In the genomic region with DNA sequence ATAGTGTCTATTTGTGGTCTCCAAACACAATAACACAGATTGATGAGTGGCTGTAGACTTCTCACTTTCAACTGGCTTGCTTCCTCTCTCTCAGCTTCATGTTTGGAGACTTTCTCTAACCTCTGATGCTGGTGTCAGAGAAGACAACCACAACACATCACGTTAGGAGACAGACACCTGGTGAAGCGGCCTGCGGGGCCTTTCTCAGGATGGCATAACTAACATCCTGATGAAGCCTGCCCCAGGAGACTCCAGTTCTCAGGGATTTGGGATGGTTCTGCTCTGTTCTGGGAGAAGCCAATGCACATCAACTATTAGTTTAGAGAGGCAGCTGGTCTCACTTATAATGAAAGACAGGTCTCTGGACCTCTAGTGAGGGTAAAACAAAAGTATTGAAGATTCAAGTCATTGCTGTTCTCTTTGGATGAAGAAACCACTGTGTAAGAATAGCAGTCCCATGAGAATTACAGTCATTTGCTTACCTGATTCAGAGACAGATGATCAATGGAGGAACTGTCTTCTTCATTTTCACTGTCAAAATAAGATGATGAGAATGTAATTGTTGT, we compare ENCODE assay signal across 1 cellular context.
TF ChIP-seq lines count a peak whose summit lies in the region.

No MANE protein-coding gene starts in this region.

TF ChIP-seq in GM12878, 131 proteins besides CTCF, POLR2A, EP300 and RAD21 (continued from another document and continues in another):
- TF ChIP-seq, protein P1, sequence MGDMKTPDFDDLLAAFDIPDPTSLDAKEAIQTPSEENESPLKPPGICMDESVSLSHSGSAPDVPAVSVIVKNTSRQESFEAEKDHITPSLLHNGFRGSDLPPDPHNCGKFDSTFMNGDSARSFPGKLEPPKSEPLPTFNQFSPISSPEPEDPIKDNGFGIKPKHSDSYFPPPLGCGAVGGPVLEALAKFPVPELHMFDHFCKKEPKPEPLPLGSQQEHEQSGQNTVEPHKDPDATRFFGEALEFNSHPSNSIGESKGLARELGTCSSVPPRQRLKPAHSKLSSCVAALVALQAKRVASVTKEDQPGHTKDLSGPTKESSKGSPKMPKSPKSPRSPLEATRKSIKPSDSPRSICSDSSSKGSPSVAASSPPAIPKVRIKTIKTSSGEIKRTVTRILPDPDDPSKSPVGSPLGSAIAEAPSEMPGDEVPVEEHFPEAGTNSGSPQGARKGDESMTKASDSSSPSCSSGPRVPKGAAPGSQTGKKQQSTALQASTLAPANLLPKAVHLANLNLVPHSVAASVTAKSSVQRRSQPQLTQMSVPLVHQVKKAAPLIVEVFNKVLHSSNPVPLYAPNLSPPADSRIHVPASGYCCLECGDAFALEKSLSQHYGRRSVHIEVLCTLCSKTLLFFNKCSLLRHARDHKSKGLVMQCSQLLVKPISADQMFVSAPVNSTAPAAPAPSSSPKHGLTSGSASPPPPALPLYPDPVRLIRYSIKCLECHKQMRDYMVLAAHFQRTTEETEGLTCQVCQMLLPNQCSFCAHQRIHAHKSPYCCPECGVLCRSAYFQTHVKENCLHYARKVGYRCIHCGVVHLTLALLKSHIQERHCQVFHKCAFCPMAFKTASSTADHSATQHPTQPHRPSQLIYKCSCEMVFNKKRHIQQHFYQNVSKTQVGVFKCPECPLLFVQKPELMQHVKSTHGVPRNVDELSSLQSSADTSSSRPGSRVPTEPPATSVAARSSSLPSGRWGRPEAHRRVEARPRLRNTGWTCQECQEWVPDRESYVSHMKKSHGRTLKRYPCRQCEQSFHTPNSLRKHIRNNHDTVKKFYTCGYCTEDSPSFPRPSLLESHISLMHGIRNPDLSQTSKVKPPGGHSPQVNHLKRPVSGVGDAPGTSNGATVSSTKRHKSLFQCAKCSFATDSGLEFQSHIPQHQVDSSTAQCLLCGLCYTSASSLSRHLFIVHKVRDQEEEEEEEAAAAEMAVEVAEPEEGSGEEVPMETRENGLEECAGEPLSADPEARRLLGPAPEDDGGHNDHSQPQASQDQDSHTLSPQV (IDR thresholded peaks at IDR 0.05): no peak
- TF ChIP-seq, protein P2, sequence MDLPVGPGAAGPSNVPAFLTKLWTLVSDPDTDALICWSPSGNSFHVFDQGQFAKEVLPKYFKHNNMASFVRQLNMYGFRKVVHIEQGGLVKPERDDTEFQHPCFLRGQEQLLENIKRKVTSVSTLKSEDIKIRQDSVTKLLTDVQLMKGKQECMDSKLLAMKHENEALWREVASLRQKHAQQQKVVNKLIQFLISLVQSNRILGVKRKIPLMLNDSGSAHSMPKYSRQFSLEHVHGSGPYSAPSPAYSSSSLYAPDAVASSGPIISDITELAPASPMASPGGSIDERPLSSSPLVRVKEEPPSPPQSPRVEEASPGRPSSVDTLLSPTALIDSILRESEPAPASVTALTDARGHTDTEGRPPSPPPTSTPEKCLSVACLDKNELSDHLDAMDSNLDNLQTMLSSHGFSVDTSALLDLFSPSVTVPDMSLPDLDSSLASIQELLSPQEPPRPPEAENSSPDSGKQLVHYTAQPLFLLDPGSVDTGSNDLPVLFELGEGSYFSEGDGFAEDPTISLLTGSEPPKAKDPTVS (IDR thresholded peaks at IDR 0.05; ENCODE audit: low read depth, low read length): no peak
- TF ChIP-seq HCFC1 (IDR thresholded peaks at IDR 0.05; ENCODE audit: low read length) (no peak), NBN (IDR thresholded peaks at IDR 0.05) (0 out of 2 replicates have a peak, but pooled peaks have one; percentile 31), RBBP5 (conservative IDR thresholded peaks at IDR 0.05) (no peak), CBX3 (IDR thresholded peaks at IDR 0.05; ENCODE audit: borderline replicate concordance, low read depth) (no peak), ATF7 (IDR thresholded peaks at IDR 0.05; ENCODE audit: low read depth) (no peak), GATAD2B (conservative IDR thresholded peaks at IDR 0.05; ENCODE audit: low read depth) (peak; percentile 64; the same call in 1 of the 2 replicates), CHD1 (IDR thresholded peaks at IDR 0.05; ENCODE audit: low read depth, low read length) (no peak), IKZF2 (IDR thresholded peaks at IDR 0.05) (peak; percentile 71 to 75), ZBED1 (IDR thresholded peaks at IDR 0.05; ENCODE audit: borderline replicate concordance) (peak; percentile 46; the same call in 1 of the 2 replicates), LARP7 (IDR thresholded peaks at IDR 0.05) (no peak), DPF2 (IDR thresholded peaks at IDR 0.05) (0 out of 2 replicates have a peak, but pooled peaks have one; percentile 52), ZNF207 (IDR thresholded peaks at IDR 0.05; ENCODE audit: borderline replicate concordance) (no peak), SUZ12 (IDR thresholded peaks at IDR 0.05; ENCODE audit: unreplicated experiment) (no peak), EED (IDR thresholded peaks at IDR 0.05; ENCODE audit: low read depth) (peak; percentile 78), CREM (IDR thresholded peaks at IDR 0.05; ENCODE audit: low read depth) (peak; percentile 28; the same call in 1 of the 2 replicates), ZNF384 (IDR thresholded peaks at IDR 0.05; ENCODE audit: borderline replicate concordance, low read depth, low read length) (no peak), KAT2A (conservative IDR thresholded peaks at IDR 0.05; ENCODE audit: control insufficient read depth, low read depth, low read length) (no peak), NR2C2 (IDR thresholded peaks at IDR 0.05; ENCODE audit: borderline replicate concordance, control insufficient read depth, insufficient read length, low read depth) (no peak), BHLHE40 (IDR thresholded peaks at IDR 0.05; ENCODE audit: borderline replicate concordance in 1 of 2, low read depth in 2 of 2, low read length in 1 of 2) (peak; percentile 10 to 25; a peak in 1 of 4 replicates), BACH1 (IDR thresholded peaks at IDR 0.05; ENCODE audit: borderline replicate concordance) (no peak), KDM1A (IDR thresholded peaks at IDR 0.05; ENCODE audit: borderline replicate concordance) (no peak), STAT1 (conservative IDR thresholded peaks at IDR 0.05) (no peak)
- TF ChIP-seq, protein P3, sequence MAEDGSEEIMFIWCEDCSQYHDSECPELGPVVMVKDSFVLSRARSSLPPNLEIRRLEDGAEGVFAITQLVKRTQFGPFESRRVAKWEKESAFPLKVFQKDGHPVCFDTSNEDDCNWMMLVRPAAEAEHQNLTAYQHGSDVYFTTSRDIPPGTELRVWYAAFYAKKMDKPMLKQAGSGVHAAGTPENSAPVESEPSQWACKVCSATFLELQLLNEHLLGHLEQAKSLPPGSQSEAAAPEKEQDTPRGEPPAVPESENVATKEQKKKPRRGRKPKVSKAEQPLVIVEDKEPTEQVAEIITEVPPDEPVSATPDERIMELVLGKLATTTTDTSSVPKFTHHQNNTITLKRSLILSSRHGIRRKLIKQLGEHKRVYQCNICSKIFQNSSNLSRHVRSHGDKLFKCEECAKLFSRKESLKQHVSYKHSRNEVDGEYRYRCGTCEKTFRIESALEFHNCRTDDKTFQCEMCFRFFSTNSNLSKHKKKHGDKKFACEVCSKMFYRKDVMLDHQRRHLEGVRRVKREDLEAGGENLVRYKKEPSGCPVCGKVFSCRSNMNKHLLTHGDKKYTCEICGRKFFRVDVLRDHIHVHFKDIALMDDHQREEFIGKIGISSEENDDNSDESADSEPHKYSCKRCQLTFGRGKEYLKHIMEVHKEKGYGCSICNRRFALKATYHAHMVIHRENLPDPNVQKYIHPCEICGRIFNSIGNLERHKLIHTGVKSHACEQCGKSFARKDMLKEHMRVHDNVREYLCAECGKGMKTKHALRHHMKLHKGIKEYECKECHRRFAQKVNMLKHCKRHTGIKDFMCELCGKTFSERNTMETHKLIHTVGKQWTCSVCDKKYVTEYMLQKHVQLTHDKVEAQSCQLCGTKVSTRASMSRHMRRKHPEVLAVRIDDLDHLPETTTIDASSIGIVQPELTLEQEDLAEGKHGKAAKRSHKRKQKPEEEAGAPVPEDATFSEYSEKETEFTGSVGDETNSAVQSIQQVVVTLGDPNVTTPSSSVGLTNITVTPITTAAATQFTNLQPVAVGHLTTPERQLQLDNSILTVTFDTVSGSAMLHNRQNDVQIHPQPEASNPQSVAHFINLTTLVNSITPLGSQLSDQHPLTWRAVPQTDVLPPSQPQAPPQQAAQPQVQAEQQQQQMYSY (CRISPR knock-in tag; IDR thresholded peaks at IDR 0.05): no peak
- TF ChIP-seq, protein P4, sequence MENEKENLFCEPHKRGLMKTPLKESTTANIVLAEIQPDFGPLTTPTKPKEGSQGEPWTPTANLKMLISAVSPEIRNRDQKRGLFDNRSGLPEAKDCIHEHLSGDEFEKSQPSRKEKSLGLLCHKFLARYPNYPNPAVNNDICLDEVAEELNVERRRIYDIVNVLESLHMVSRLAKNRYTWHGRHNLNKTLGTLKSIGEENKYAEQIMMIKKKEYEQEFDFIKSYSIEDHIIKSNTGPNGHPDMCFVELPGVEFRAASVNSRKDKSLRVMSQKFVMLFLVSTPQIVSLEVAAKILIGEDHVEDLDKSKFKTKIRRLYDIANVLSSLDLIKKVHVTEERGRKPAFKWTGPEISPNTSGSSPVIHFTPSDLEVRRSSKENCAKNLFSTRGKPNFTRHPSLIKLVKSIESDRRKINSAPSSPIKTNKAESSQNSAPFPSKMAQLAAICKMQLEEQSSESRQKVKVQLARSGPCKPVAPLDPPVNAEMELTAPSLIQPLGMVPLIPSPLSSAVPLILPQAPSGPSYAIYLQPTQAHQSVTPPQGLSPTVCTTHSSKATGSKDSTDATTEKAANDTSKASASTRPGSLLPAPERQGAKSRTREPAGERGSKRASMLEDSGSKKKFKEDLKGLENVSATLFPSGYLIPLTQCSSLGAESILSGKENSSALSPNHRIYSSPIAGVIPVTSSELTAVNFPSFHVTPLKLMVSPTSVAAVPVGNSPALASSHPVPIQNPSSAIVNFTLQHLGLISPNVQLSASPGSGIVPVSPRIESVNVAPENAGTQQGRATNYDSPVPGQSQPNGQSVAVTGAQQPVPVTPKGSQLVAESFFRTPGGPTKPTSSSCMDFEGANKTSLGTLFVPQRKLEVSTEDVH (IDR thresholded peaks at IDR 0.05; ENCODE audit: low read depth, partially characterized antibody): no peak
- TF ChIP-seq, protein P5, sequence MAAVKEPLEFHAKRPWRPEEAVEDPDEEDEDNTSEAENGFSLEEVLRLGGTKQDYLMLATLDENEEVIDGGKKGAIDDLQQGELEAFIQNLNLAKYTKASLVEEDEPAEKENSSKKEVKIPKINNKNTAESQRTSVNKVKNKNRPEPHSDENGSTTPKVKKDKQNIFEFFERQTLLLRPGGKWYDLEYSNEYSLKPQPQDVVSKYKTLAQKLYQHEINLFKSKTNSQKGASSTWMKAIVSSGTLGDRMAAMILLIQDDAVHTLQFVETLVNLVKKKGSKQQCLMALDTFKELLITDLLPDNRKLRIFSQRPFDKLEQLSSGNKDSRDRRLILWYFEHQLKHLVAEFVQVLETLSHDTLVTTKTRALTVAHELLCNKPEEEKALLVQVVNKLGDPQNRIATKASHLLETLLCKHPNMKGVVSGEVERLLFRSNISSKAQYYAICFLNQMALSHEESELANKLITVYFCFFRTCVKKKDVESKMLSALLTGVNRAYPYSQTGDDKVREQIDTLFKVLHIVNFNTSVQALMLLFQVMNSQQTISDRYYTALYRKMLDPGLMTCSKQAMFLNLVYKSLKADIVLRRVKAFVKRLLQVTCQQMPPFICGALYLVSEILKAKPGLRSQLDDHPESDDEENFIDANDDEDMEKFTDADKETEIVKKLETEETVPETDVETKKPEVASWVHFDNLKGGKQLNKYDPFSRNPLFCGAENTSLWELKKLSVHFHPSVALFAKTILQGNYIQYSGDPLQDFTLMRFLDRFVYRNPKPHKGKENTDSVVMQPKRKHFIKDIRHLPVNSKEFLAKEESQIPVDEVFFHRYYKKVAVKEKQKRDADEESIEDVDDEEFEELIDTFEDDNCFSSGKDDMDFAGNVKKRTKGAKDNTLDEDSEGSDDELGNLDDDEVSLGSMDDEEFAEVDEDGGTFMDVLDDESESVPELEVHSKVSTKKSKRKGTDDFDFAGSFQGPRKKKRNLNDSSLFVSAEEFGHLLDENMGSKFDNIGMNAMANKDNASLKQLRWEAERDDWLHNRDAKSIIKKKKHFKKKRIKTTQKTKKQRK (IDR thresholded peaks at IDR 0.05; ENCODE audit: low read depth, low read length): no peak
- TF ChIP-seq, protein P6, sequence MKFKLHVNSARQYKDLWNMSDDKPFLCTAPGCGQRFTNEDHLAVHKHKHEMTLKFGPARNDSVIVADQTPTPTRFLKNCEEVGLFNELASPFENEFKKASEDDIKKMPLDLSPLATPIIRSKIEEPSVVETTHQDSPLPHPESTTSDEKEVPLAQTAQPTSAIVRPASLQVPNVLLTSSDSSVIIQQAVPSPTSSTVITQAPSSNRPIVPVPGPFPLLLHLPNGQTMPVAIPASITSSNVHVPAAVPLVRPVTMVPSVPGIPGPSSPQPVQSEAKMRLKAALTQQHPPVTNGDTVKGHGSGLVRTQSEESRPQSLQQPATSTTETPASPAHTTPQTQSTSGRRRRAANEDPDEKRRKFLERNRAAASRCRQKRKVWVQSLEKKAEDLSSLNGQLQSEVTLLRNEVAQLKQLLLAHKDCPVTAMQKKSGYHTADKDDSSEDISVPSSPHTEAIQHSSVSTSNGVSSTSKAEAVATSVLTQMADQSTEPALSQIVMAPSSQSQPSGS (IDR thresholded peaks at IDR 0.05; ENCODE audit: low read length): peak; percentile 58
- TF ChIP-seq, protein P7, sequence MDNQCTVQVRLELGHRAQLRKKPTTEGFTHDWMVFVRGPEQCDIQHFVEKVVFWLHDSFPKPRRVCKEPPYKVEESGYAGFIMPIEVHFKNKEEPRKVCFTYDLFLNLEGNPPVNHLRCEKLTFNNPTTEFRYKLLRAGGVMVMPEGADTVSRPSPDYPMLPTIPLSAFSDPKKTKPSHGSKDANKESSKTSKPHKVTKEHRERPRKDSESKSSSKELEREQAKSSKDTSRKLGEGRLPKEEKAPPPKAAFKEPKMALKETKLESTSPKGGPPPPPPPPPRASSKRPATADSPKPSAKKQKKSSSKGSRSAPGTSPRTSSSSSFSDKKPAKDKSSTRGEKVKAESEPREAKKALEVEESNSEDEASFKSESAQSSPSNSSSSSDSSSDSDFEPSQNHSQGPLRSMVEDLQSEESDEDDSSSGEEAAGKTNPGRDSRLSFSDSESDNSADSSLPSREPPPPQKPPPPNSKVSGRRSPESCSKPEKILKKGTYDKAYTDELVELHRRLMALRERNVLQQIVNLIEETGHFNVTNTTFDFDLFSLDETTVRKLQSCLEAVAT (IDR thresholded peaks at IDR 0.05): no peak
- TF ChIP-seq, protein P8, sequence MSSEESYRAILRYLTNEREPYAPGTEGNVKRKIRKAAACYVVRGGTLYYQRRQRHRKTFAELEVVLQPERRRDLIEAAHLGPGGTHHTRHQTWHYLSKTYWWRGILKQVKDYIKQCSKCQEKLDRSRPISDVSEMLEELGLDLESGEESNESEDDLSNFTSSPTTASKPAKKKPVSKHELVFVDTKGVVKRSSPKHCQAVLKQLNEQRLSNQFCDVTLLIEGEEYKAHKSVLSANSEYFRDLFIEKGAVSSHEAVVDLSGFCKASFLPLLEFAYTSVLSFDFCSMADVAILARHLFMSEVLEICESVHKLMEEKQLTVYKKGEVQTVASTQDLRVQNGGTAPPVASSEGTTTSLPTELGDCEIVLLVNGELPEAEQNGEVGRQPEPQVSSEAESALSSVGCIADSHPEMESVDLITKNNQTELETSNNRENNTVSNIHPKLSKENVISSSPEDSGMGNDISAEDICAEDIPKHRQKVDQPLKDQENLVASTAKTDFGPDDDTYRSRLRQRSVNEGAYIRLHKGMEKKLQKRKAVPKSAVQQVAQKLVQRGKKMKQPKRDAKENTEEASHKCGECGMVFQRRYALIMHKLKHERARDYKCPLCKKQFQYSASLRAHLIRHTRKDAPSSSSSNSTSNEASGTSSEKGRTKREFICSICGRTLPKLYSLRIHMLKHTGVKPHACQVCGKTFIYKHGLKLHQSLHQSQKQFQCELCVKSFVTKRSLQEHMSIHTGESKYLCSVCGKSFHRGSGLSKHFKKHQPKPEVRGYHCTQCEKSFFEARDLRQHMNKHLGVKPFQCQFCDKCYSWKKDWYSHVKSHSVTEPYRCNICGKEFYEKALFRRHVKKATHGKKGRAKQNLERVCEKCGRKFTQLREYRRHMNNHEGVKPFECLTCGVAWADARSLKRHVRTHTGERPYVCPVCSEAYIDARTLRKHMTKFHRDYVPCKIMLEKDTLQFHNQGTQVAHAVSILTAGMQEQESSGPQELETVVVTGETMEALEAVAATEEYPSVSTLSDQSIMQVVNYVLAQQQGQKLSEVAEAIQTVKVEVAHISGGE (CRISPR knock-in tag; IDR thresholded peaks at IDR 0.05): no peak
